ENCODE assay signal across 20 cellular contexts in the genomic region with DNA sequence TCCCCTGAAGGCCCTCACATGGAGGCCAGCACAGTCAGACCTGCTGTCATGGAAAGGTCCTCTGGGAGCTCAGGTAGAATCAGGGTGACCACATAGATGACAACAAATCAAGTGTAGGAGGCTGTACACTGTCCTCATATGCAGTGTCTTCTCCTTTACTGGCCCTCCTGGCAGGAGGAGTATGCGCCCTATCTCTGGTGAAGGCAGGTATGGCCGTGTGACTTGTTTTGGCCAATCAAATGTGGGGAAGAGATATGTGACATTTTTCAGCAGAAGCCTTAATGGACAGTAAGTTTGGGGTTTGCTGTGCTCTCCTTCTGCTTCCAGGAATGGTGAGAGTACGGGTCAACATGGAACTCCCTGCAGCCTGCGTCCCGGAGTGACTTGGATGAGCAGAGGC.
DNase-seq lines count a peak whose midpoint lies in the region; ATAC-seq, FAIRE-seq and TF ChIP-seq lines count a peak whose summit lies in the region.
"Had no signal": no experiment of that assay in that cellular context is flagged by ENCODE, and none has a peak within 500 bp of the region (broad histone marks: within the 10 kb centered on the region; RNA-seq: fewer than 3 reads in every experiment).

No MANE protein-coding gene starts in this region.

- no peaks in the 10 kb centered on the region for H3K9me3 ChIP-seq in K562 (replicated peaks; ENCODE audit: control insufficient read depth, insufficient read depth, low read depth, low read length)
- no peaks in the 10 kb centered on the region for H3K9me3 ChIP-seq in kidney (ENCODE audit: control insufficient read depth in 1 of 2, low read length in 2 of 2)
- no peaks in the 10 kb centered on the region for H3K9me3 ChIP-seq in colonic mucosa
- H3K9me3 ChIP-seq: HAP-1 had no signal

- H3K9me1 ChIP-seq in K562 (ENCODE audit: control insufficient read depth, insufficient read depth, low read length), result no peaks in the 10 kb centered on the region

- TF ChIP-seq RAD21 in Ishikawa (IDR thresholded peaks at IDR 0.05; ENCODE audit: low read depth) (no peak), K562 (CRISPR knock-in tag; conservative IDR thresholded peaks at IDR 0.05 in 1 of 2, IDR thresholded peaks at IDR 0.05 in 1 of 2) (no peak)

- DNase-seq in K562 (ENCODE audit: extremely low read depth in 1 of 4, low spot score in 3 of 4), result no peak
- peak; percentile 16 for DNase-seq in kidney
- no peak for DNase-seq in colonic mucosa
- no peak for DNase-seq in OCI-M2 (lab: John Stamatoyannopoulos, UW; ENCODE audit: unreplicated experiment)
- DNase-seq: 8988T; C1 segment of cervical spinal cord; Calu3; CD4-positive, alpha-beta memory T cell; COR-L47; DMS153; EL; GDM1; HFFc6 had no signal

- H3K4me1 ChIP-seq in K562 (replicated peaks in 1 of 2; ENCODE audit: control insufficient read depth in 2 of 2, insufficient read depth in 2 of 2, low read length in 2 of 2) (peaks cover 0 to 7% of the 10 kb centered on the region in 2 experiments; a peak in 2 of 5 replicates), kidney (ENCODE audit: control insufficient read depth in 1 of 2, insufficient read depth in 1 of 2, low read depth in 1 of 2, low read length in 2 of 2) (no peaks in the 10 kb centered on the region), colonic mucosa (peaks cover 3% of the 10 kb centered on the region)
- H3K4me1 ChIP-seq: HAP-1 had no signal

- H3K27ac ChIP-seq in K562 (ENCODE audit: extremely low read depth, low read depth, low read length) (no peak overlapping the region), kidney (ENCODE audit: low read depth in 2 of 2, low read length in 2 of 2) (no peak overlapping the region), colonic mucosa (no peak overlapping the region)

- FAIRE-seq in K562 (lab: Jason Lieb, UNC) (no peak), kidney (lab: Jason Lieb, UNC) (no peak)
- FAIRE-seq: GM12891, GM18507, H54 had no signal

- no peak overlapping the region for H3K4me2 ChIP-seq in K562 (ENCODE audit: insufficient read depth, low read length)
- H3K4me2 ChIP-seq: GM23338 had no signal

- no peaks in the 10 kb centered on the region for H3K79me2 ChIP-seq in K562 (ENCODE audit: control insufficient read depth, insufficient read depth, low read length)

- no peaks in the 10 kb centered on the region for H4K20me1 ChIP-seq in K562 (replicated peaks; ENCODE audit: control insufficient read depth, insufficient read depth, low read length)

- no peak overlapping the region for H2AFZ ChIP-seq in K562 (ENCODE audit: low read depth, low read length)
- H2AFZ ChIP-seq: GM23338 had no signal

- 0% methylated on average over 5 of the region's 5 CpGs for WGBS in K562 (ENCODE audit: insufficient coverage, low coverage, missing lambda C conversion rate)

- TF ChIP-seq POLR2A in K562 (conservative IDR thresholded peaks at IDR 0.05), result no peak

- no peak overlapping the region; a peak in 1 of 4 replicates for H3K9ac ChIP-seq in K562 (ENCODE audit: insufficient read depth in 1 of 2, low read depth in 2 of 2, low read length in 2 of 2)
- no peak overlapping the region for H3K9ac ChIP-seq in kidney (ENCODE audit: low read length in 2 of 2)
- no peak overlapping the region for H3K9ac ChIP-seq in colonic mucosa (ENCODE audit: low read depth in 2 of 2, low read length in 2 of 2)

- TF ChIP-seq CTCF in K562 (IDR thresholded peaks at IDR 0.05 in 2 of 3, conservative IDR thresholded peaks at IDR 0.05 in 1 of 3; ENCODE audit: insufficient read depth in 2 of 3, low read depth in 1 of 3, low read length in 3 of 3) (no peak), kidney (IDR thresholded peaks at IDR 0.05; ENCODE audit: borderline replicate concordance, extremely low read depth, insufficient read depth) (no peak), colonic mucosa (IDR thresholded peaks at IDR 0.05) (no peak)

- no TSS peak for BruUV-seq in K562 (replicated peaks; lab: Mats Ljungman, UMichigan)

- POLR2A ChIA-PET in K562 (lab: Yijun Ruan, JAX), result no interaction called here

- TF ChIP-seq EP300 in Ishikawa (IDR thresholded peaks at IDR 0.05; ENCODE audit: borderline replicate concordance), result no peak
- no peak for TF ChIP-seq EP300 in K562 (IDR thresholded peaks at IDR 0.05; ENCODE audit: low read length)

- H3K36me3 ChIP-seq in K562 (ENCODE audit: control insufficient read depth, insufficient read depth, low read length) (no peaks in the 10 kb centered on the region), kidney (ENCODE audit: control insufficient read depth in 1 of 2, insufficient read depth in 2 of 2, low read length in 2 of 2) (no peaks in the 10 kb centered on the region), colonic mucosa (no peaks in the 10 kb centered on the region)
- H3K36me3 ChIP-seq: HAP-1 had no signal

- intact Hi-C loops in K562 (cut with micrococcal nuclease), result no loop called here
- intact Hi-C loops in kidney (cut with DNase I), result loop anchor here (10.0 kb wide), 1 partner anchor 62 kb away; no protein-coding TSS in a partner anchor
- intact Hi-C loops in colonic mucosa (cut with DNase I), result no loop called here

- in situ Hi-C loops in K562 (cut with MboI), result no loop called here

- H3K27me3 ChIP-seq in K562 (ENCODE audit: control insufficient read depth in 2 of 2, insufficient read depth in 2 of 2, low read length in 2 of 2) (peaks cover 0 to 14% of the 10 kb centered on the region in 2 experiments; a peak in 1 of 5 replicates), colonic mucosa (no peaks in the 10 kb centered on the region)

- H3K4me3 ChIP-seq in K562 (no peak overlapping the region), kidney (ENCODE audit: low read length in 2 of 2) (no peak overlapping the region), colonic mucosa (no peak overlapping the region)
- H3K4me3 ChIP-seq: GM23338, HAP-1 had no signal

- no peak for ATAC-seq in K562
- ATAC-seq in HG03175 (IDR thresholded peaks at IDR 0.05; ENCODE audit: unreplicated experiment), result no peak
- ATAC-seq: GM23338 had no signal

- CTCF ChIA-PET in K562 (lab: Yijun Ruan, JAX; ENCODE audit: low intra/inter-chr PET ratio), result no interaction called here

TF ChIP-seq in Ishikawa, 13 proteins besides CTCF, POLR2A, EP300 and RAD21:
- no peak for TF ChIP-seq TAF1 (IDR thresholded peaks at IDR 0.05; ENCODE audit: low read depth)
- TF ChIP-seq, protein P1, sequence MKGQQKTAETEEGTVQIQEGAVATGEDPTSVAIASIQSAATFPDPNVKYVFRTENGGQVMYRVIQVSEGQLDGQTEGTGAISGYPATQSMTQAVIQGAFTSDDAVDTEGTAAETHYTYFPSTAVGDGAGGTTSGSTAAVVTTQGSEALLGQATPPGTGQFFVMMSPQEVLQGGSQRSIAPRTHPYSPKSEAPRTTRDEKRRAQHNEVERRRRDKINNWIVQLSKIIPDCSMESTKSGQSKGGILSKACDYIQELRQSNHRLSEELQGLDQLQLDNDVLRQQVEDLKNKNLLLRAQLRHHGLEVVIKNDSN (IDR thresholded peaks at IDR 0.05), result peak; percentile 67
- TF ChIP-seq TCF12 (IDR thresholded peaks at IDR 0.05; ENCODE audit: low read depth), result no peak
- TF ChIP-seq CEBPB (IDR thresholded peaks at IDR 0.05), result no peak
- TF ChIP-seq CREB1 (IDR thresholded peaks at IDR 0.05; ENCODE audit: low read depth), result no peak
- no peak for TF ChIP-seq TEAD4 (IDR thresholded peaks at IDR 0.05)
- TF ChIP-seq ZBTB7A (IDR thresholded peaks at IDR 0.05; ENCODE audit: low read depth), result no peak
- no peak for TF ChIP-seq FOXM1 (IDR thresholded peaks at IDR 0.05; ENCODE audit: borderline replicate concordance, low read depth)

TF ChIP-seq in K562, 482 proteins besides CTCF, POLR2A, EP300 and RAD21:
- no peak for TF ChIP-seq CBX3 (IDR thresholded peaks at IDR 0.05; ENCODE audit: borderline replicate concordance in 1 of 2, low read length in 2 of 2)
- TF ChIP-seq, protein P2, sequence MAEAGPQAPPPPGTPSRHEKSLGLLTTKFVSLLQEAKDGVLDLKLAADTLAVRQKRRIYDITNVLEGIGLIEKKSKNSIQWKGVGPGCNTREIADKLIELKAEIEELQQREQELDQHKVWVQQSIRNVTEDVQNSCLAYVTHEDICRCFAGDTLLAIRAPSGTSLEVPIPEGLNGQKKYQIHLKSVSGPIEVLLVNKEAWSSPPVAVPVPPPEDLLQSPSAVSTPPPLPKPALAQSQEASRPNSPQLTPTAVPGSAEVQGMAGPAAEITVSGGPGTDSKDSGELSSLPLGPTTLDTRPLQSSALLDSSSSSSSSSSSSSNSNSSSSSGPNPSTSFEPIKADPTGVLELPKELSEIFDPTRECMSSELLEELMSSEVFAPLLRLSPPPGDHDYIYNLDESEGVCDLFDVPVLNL (CRISPR knock-in tag; IDR thresholded peaks at IDR 0.05; ENCODE audit: low read depth), result no peak
- no peak for TF ChIP-seq ELF1 (tag; IDR thresholded peaks at IDR 0.05)
- no peak for TF ChIP-seq ZFP36 (IDR thresholded peaks at IDR 0.05; ENCODE audit: low read depth, low read length, partially characterized antibody)
- TF ChIP-seq, protein P1 (CRISPR knock-in tag; IDR thresholded peaks at IDR 0.05), result peak; percentile 50; the same call in 1 of the 2 replicates
- TF ChIP-seq, protein P3, sequence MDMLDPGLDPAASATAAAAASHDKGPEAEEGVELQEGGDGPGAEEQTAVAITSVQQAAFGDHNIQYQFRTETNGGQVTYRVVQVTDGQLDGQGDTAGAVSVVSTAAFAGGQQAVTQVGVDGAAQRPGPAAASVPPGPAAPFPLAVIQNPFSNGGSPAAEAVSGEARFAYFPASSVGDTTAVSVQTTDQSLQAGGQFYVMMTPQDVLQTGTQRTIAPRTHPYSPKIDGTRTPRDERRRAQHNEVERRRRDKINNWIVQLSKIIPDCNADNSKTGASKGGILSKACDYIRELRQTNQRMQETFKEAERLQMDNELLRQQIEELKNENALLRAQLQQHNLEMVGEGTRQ (CRISPR knock-in tag; IDR thresholded peaks at IDR 0.05), result peak; percentile 41; the same call in 1 of the 2 replicates
TF ChIP-seq in K562: peak in this region for 2.
